ENCODE assay signal across 8 cellular contexts in genomic region chr11:128733440-128734115, GRCh38. TPM values are rescaled to one million over a fixed set of nuclear protein-coding genes. Genes with fewer than 3 reads are reported as not detected.
DNase-seq lines count a peak whose midpoint lies in the region; ATAC-seq and TF ChIP-seq lines count a peak whose summit lies in the region.

No MANE protein-coding gene starts in this region.

- BruUV-seq in Panc1 (replicated peaks; lab: Mats Ljungman, UMichigan): no TSS peak

- peak overlapping the region; percentile 31 for H3K4me3 ChIP-seq in GM06990 (replicated peaks; ENCODE audit: low read depth, low read length)
- H3K4me3 ChIP-seq in Panc1 (ENCODE audit: low read depth in 2 of 2, low read length in 2 of 2): no peak overlapping the region

- intact Hi-C loops in Panc1 (cut with micrococcal nuclease; ENCODE audit: unreplicated experiment): no loop called here

- no peak overlapping the region for H3K27ac ChIP-seq in Panc1 (ENCODE audit: low read length)

- no peaks in the 10 kb centered on the region for H3K4me1 ChIP-seq in Panc1 (ENCODE audit: control insufficient read depth, insufficient read depth, low read length)

- POLR2A ChIA-PET in Panc1 (lab: Charles Lee): no interaction called here

- in situ Hi-C loops in Panc1 (cut with HindIII; ENCODE audit: low pct_unique_long_range_greater_than_20kb, low sequenced_read_pairs): no loop called here

- no peaks in the 10 kb centered on the region for H3K9me3 ChIP-seq in Panc1 (ENCODE audit: control insufficient read depth, insufficient read depth, low read depth, low read length)

- no peaks in the 10 kb centered on the region for H3K36me3 ChIP-seq in GM06990 (ENCODE audit: control insufficient read depth, insufficient read depth, low read length)
- H3K36me3 ChIP-seq in Panc1 (ENCODE audit: control insufficient read depth, insufficient read depth, low read length): no peaks in the 10 kb centered on the region

- DNase-seq in GM06990 (ENCODE audit: extremely low read depth, insufficient read length): peak; percentile 57
- no peak for DNase-seq in Panc1 (ENCODE audit: low read depth, low spot score)
- DNase-seq in iPS DF 4.7 (ENCODE audit: extremely low read depth, low spot score): peak; percentile 84
- no peak for DNase-seq in mucosa of gallbladder (ENCODE audit: low spot score)

- CTCF ChIA-PET in Panc1 (lab: Charles Lee): no interaction called here

- peak; percentile 30 for ATAC-seq in GM21786 (IDR thresholded peaks at IDR 0.05; ENCODE audit: unreplicated experiment)
- peak; percentile 74 for ATAC-seq in Panc1
- no peak for ATAC-seq in HG03521 (IDR thresholded peaks at IDR 0.05; ENCODE audit: unreplicated experiment)
- ATAC-seq in HG03159 (IDR thresholded peaks at IDR 0.05; ENCODE audit: unreplicated experiment): no peak
- no peak for ATAC-seq in HG03135 (IDR thresholded peaks at IDR 0.05; ENCODE audit: unreplicated experiment)

- H3K27me3 ChIP-seq in GM06990 (replicated peaks; ENCODE audit: control insufficient read depth, insufficient read depth, low read length) (no peaks in the 10 kb centered on the region), Panc1 (ENCODE audit: control insufficient read depth, insufficient read depth, low read length) (no peaks in the 10 kb centered on the region; the same call in 1 of the 2 replicates)

- TF ChIP-seq CTCF in GM06990 (IDR thresholded peaks at IDR 0.05; ENCODE audit: insufficient read depth, low read length, poor library complexity, severe bottlenecking) (no peak), Panc1 (IDR thresholded peaks at IDR 0.05) (no peak)

RNA-seq across cellular contexts. Expression of gene FLI1, which starts 39.7 kb away (rescaled TPM):
- total RNA-seq in Panc1 (2021; ENCODE audit: unreplicated experiment) (1.5 TPM), mucosa of gallbladder (20.7 TPM)
- 1.6 TPM for polyA plus RNA-seq in Panc1 (2012; ENCODE audit: insufficient read length)

Comparison
In these comparisons a context has a peak if more than half of its experiments do, and no peak if none do; other contexts are left out.
1. DNase-seq: peak in GM06990 (single experiment) and iPS DF 4.7 (single experiment); none in Panc1 (single experiment) and mucosa of gallbladder (single experiment).
2. ATAC-seq: peak in GM21786 (single experiment) and Panc1 (single experiment); none in HG03521 (single experiment), HG03159 (single experiment) and HG03135 (single experiment).